Comparison of ENCODE assay signal across 19 cellular contexts in the genomic region with DNA sequence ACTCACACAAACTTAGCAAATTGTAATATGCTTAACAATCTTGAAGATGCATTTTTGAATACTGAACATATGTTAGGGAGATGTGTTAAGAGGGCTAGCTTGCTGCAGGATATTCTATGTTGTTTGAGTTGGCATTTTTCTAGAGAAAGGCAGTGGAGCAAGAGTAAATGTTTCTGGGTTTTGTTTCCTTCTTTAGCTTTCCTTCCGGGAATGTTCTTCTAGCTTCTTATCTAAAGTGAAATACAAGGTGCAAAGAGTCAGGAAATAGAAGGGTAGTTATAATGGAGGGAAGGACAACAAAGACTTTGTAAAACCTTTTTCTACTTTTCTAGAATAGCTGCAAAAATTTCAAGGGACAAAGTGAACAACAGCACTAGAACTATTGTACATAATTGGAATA.
"Had no signal": no experiment of that assay in that cellular context is flagged by ENCODE, and none has a peak within 500 bp of the region (broad histone marks: within the 10 kb centered on the region; RNA-seq: fewer than 3 reads in every experiment).

No MANE protein-coding gene starts in this region.

- H3K36me3 ChIP-seq: ascending aorta, esophagus squamous epithelium, tibial artery, uterus had no signal

- H3K27me3 ChIP-seq: ascending aorta, esophagus squamous epithelium, sigmoid colon, tibial artery, uterus had no signal

- ATAC-seq: activated T-helper 17 cell treated with anti-CD3 and anti-CD28 coated beads, Interleukin-2, amount 50 U/mL, for 72 hours; natural killer cell treated with Interleukin-12 subunit alpha and Interleukin-12 subunit beta and Interleukin-15 and Interleukin-18, amount 100 ng/mL, for 72 hours; stimulated activated memory B cell treated with anti-CD40 and anti-IgM and Interleukin-4, amounts not matched to agents 10 μg/mL and 1 μg/mL and 100 μg/mL, for 72 hours had no signal

- H3K4me1 ChIP-seq: ascending aorta, esophagus squamous epithelium, tibial artery, uterus had no signal

- FAIRE-seq: colon, keratinocyte had no signal

- H3K9me3 ChIP-seq: ascending aorta, esophagus squamous epithelium, sigmoid colon, tibial artery, uterus had no signal

- H3K4me3 ChIP-seq: ascending aorta, esophagus squamous epithelium, sigmoid colon, tibial artery, uterus had no signal

- DNase-seq: activated CD4-positive, alpha-beta T cell treated with anti-CD3 and anti-CD28 coated beads for 1 hour; activated CD4-positive, alpha-beta T cell treated with anti-CD3 and anti-CD28 coated beads, Interleukin-2, amount 50 U/mL, for 4 hours; activated naive CD4-positive, alpha-beta T cell treated with Interleukin-2 at 50 U/mL for 16 hours; activated T-cell treated with anti-CD3 and anti-CD28 coated beads for 4 hours; esophagus squamous epithelium; hippocampal formation; left ventricle myocardium inferior; sigmoid colon; stimulated activated CD4-positive, alpha-beta T cell treated with anti-CD3 and anti-CD28 coated beads, Interleukin-2, amount 100 ng/mL, for 24 hours; T-helper 1 cell; T1000; tibial artery; uterus had no signal

- H3K27ac ChIP-seq: esophagus squamous epithelium, sigmoid colon, tibial artery, uterus had no signal
